2 cellular contexts compared by ENCODE assay signal in genomic region chr7:19116121-19117080, GRCh38.
TF ChIP-seq lines count a peak whose summit lies in the region.

No MANE protein-coding gene starts in this region.

TF ChIP-seq in GM23338, 12 proteins besides CTCF, POLR2A, EP300 and RAD21:
- peak; percentile 87 for TF ChIP-seq EZH2 (IDR thresholded peaks at IDR 0.05; ENCODE audit: low read depth, unreplicated experiment)
- TF ChIP-seq EZH2phosphoT487 (IDR thresholded peaks at IDR 0.05; ENCODE audit: unreplicated experiment): peak; percentile 90
- TF ChIP-seq ZNF114 (CRISPR knock-in tag; IDR thresholded peaks at IDR 0.05): no peak
- TF ChIP-seq ETS1 (IDR thresholded peaks at IDR 0.05): no peak
- no peak for TF ChIP-seq NANOG (IDR thresholded peaks at IDR 0.05; ENCODE audit: borderline replicate concordance)
- no peak for TF ChIP-seq STAT1 (IDR thresholded peaks at IDR 0.05; ENCODE audit: unreplicated experiment)

TF ChIP-seq in endothelial cell of umbilical vein, 7 proteins besides CTCF, POLR2A, EP300 and RAD21:
- TF ChIP-seq MYC (IDR thresholded peaks at IDR 0.05; ENCODE audit: low read depth, low read length) (no peak), EZH2 (IDR thresholded peaks at IDR 0.05; ENCODE audit: borderline replicate concordance, low read depth, low read length, severe bottlenecking) (peak; percentile 97), POLR2AphosphoS5 (IDR thresholded peaks at IDR 0.05; ENCODE audit: insufficient read depth, low read depth, low read length) (no peak)
